13 cellular contexts compared by ENCODE assay signal in genomic region chr12:54891717-54892478, GRCh38. TPM values are rescaled to one million over a fixed set of nuclear protein-coding genes. Genes with fewer than 3 reads are reported as not detected.
A peak's percentile ranks its signal among the peaks of the same experiment; 100 is the strongest.
DNase-seq lines count a peak whose midpoint lies in the region; ATAC-seq and TF ChIP-seq lines count a peak whose summit lies in the region.
"Had no signal": no experiment of that assay in that cellular context is flagged by ENCODE, and none has a peak within 500 bp of the region (broad histone marks: within the 10 kb centered on the region; RNA-seq: fewer than 3 reads in every experiment).

No MANE protein-coding gene starts in this region.

- H3K4me1 Mint-ChIP-seq in CD8-positive, alpha-beta memory T cell, result no peaks in the 10 kb centered on the region
- H3K4me1 Mint-ChIP-seq: IgD-negative memory B cell had no signal

- no peaks in the 10 kb centered on the region for H3K36me3 ChIP-seq in CD8-positive, alpha-beta memory T cell (ENCODE audit: insufficient read depth, low read length)

- H3K27me3 Mint-ChIP-seq in CD8-positive, alpha-beta memory T cell, result peaks cover 14 to 20% of the 10 kb centered on the region in 2 donors

- no peaks in the 10 kb centered on the region for H3K9me3 ChIP-seq in CD8-positive, alpha-beta memory T cell (ENCODE audit: low read length)
- H3K9me3 ChIP-seq: body of pancreas had no signal

- TF ChIP-seq CTCF in epithelial cell of esophagus (IDR thresholded peaks at IDR 0.05; ENCODE audit: insufficient read depth, low read depth, low read length, missing control alignments), result no peak
- no peak for TF ChIP-seq CTCF in omental fat pad (IDR thresholded peaks at IDR 0.05)

- no peak overlapping the region for H3K4me3 Mint-ChIP-seq in CD8-positive, alpha-beta memory T cell
- H3K4me3 Mint-ChIP-seq: IgD-negative memory B cell had no signal

- peak; percentile 95 for DNase-seq in NCI-H1092 (lab: John Stamatoyannopoulos, UW)
- peak; percentile 59 for DNase-seq in NCI-H460 (ENCODE audit: extremely low read depth, low read depth)
- DNase-seq in epithelial cell of esophagus (ENCODE audit: low read depth), result peak; percentile 55
- peak; percentile 10 for DNase-seq in stromal cell of bone marrow (ENCODE audit: low read depth)
- no peak for DNase-seq in CD8-positive, alpha-beta memory T cell
- no peak for DNase-seq in omental fat pad (ENCODE audit: low spot score)
- DNase-seq: activated CD4-positive, CD25-positive, alpha-beta regulatory T cell treated with anti-CD3 and anti-CD28 coated beads, Interleukin-2, amount 50 U/mL, for 72 hours; activated T-cell treated with anti-CD3 and anti-CD28 coated beads, Interleukin-2, amount 50 U/mL, for 48 hours; NCI-H524 had no signal

- POLR2A ChIA-PET in CD8-positive, alpha-beta memory T cell (lab: Charles Lee), result no interaction called here

- CTCF ChIA-PET in CD8-positive, alpha-beta memory T cell (lab: Charles Lee), result no interaction called here

- H3K27ac ChIP-seq in CD8-positive, alpha-beta memory T cell (ENCODE audit: low read depth, low read length), result no peak overlapping the region
- H3K27ac ChIP-seq: body of pancreas had no signal

- H3K4me3 ChIP-seq in epithelial cell of esophagus (ENCODE audit: low read length), result no peak overlapping the region
- H3K4me3 ChIP-seq in CD8-positive, alpha-beta memory T cell (ENCODE audit: low read length), result no peak overlapping the region
- H3K4me3 ChIP-seq: body of pancreas had no signal

- peaks cover 0 to 4% (median 2%) of the 10 kb centered on the region in 3 donors for H3K36me3 Mint-ChIP-seq in CD8-positive, alpha-beta memory T cell
- H3K36me3 Mint-ChIP-seq: IgD-negative memory B cell had no signal

- no peaks in the 10 kb centered on the region for H3K4me1 ChIP-seq in CD8-positive, alpha-beta memory T cell (ENCODE audit: insufficient read depth, low read length)
- H3K4me1 ChIP-seq: body of pancreas had no signal

- H3K27me3 ChIP-seq in CD8-positive, alpha-beta memory T cell (ENCODE audit: insufficient read depth, low read length, poor library complexity, severe bottlenecking), result no peaks in the 10 kb centered on the region
- H3K27me3 ChIP-seq: body of pancreas had no signal

- ATAC-seq in GM18870 (IDR thresholded peaks at IDR 0.05; ENCODE audit: unreplicated experiment), result no peak
- ATAC-seq in omental fat pad (ENCODE audit: low FRiP score), result no peak
- ATAC-seq: body of pancreas had no signal

- no peaks in the 10 kb centered on the region for H3K9me3 Mint-ChIP-seq in CD8-positive, alpha-beta memory T cell

- peak overlapping the region in 1 of 8 donors; percentile 6 for H3K27ac Mint-ChIP-seq in CD8-positive, alpha-beta memory T cell
- H3K27ac Mint-ChIP-seq: IgD-negative memory B cell had no signal

RNA-seq across cellular contexts. Expression of gene MUCL1, which starts 37.6 kb away (rescaled TPM):
- total RNA-seq in NCI-H460 (2014; rRNA removed; shearing (Covaris generic)), result not detected in 2 replicates
- not detected in 2 replicates for polyA plus RNA-seq in NCI-H460 (2014; cell fraction: nucleus; rRNA removed)
- not detected for total RNA-seq in CD8-positive, alpha-beta memory T cell
- not detected for polyA plus RNA-seq in CD8-positive, alpha-beta memory T cell
- total RNA-seq in omental fat pad, result not detected
- total RNA-seq: body of pancreas, temporal lobe had no signal
- polyA plus RNA-seq: IgD-negative memory B cell had no signal

Comparison
In these comparisons a context has a peak if more than half of its experiments do, and no peak if none do; other contexts are left out.
1. DNase-seq: peak in NCI-H1092 (single experiment), NCI-H460 (single experiment), epithelial cell of esophagus (single experiment) and stromal cell of bone marrow (single experiment); none in CD8-positive, alpha-beta memory T cell (0 of 5) and omental fat pad (single experiment).